Comparison of ENCODE assay signal across 8 cellular contexts in genomic region chr3:50292159-50292923, GRCh38. TPM values are rescaled to one million over a fixed set of nuclear protein-coding genes. Genes with fewer than 3 reads are reported as not detected.
DNase-seq lines count a peak whose midpoint lies in the region; TF ChIP-seq lines count a peak whose summit lies in the region.

A gene with protein sequence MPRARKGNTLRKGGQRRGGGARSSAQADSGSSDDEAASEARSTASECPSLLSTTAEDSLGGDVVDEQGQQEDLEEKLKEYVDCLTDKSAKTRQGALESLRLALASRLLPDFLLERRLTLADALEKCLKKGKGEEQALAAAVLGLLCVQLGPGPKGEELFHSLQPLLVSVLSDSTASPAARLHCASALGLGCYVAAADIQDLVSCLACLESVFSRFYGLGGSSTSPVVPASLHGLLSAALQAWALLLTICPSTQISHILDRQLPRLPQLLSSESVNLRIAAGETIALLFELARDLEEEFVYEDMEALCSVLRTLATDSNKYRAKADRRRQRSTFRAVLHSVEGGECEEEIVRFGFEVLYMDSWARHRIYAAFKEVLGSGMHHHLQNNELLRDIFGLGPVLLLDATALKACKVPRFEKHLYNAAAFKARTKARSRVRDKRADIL (minus strand): TSS chr3:50292429. CDS start chr3:50292274, 155 bp downstream.

- TF ChIP-seq POLR2A in stomach (IDR thresholded peaks at IDR 0.05) = no peak

- H2AFZ ChIP-seq in MM.1S (ENCODE audit: low read length) (peak within 1 kb of the TSS; percentile 82), neural cell (ENCODE audit: low read depth, low read length) (peak within 1 kb of the TSS; percentile 42)

- H3K4me1 ChIP-seq in ES-I3 (ENCODE audit: insufficient read depth, low read length) (peaks cover 4% of the 10 kb centered on the region; the same call in 1 of the 2 replicates), HAP-1 (peaks cover 4% of the 10 kb centered on the region), MM.1S (ENCODE audit: low read length) (peaks cover 5% of the 10 kb centered on the region; the same call in 1 of the 2 replicates), stomach (peaks cover 30 to 51% (median 46%) of the 10 kb centered on the region in 4 donors)

- TF ChIP-seq CTCF in MM.1S (IDR thresholded peaks at IDR 0.05; ENCODE audit: low read length) (no peak), neural cell (IDR thresholded peaks at IDR 0.05; ENCODE audit: poor library complexity, severe bottlenecking) (peak; percentile 52), stomach (IDR thresholded peaks at IDR 0.05) (no peak)

- H3F3A ChIP-seq in MM.1S (ENCODE audit: insufficient read depth, low read length) (no peaks in the 10 kb centered on the region), neural cell (ENCODE audit: insufficient read depth, low read length, poor library complexity, severe bottlenecking) (no peaks in the 10 kb centered on the region)

- 0 to 1% (median 1%) methylated on average over 26 to 65 of the region's 65 CpGs for WGBS in stomach, 5 donors

- H3K9me3 ChIP-seq in ES-I3 (ENCODE audit: control insufficient read depth, insufficient read depth, low read length) (no peaks in the 10 kb centered on the region), HAP-1 (no peaks in the 10 kb centered on the region), MM.1S (replicated peaks; ENCODE audit: insufficient read depth, low read length) (no peaks in the 10 kb centered on the region), neural cell (ENCODE audit: low read length) (no peaks in the 10 kb centered on the region), stomach (no peaks in the 10 kb centered on the region)

- peak within 1 kb of the TSS; percentile 85 for H3K4me3 ChIP-seq in HAP-1
- peak within 1 kb of the TSS; percentile 100 for H3K4me3 ChIP-seq in MM.1S (ENCODE audit: low read length)
- peak within 1 kb of the TSS; percentile 96 for H3K4me3 ChIP-seq in neural cell (ENCODE audit: low read length)
- peak within 1 kb of the TSS; percentile 86 to 99 (median 96) for H3K4me3 ChIP-seq in stomach

- in situ Hi-C loops in HAP-1 (cut with MboI; ENCODE audit: low sequenced_read_pairs) = loop anchor here (5.0 kb wide), 1 partner anchor 35 kb away; the partner anchor contains the start of gene TUSC2

- H3K9ac ChIP-seq in ES-I3 (ENCODE audit: low read depth, low read length) (peak within 1 kb of the TSS; percentile 69), MM.1S (ENCODE audit: low read length) (peak within 1 kb of the TSS; percentile 95), neural cell (ENCODE audit: low read length) (peak within 1 kb of the TSS; percentile 62)

- H3K4me2 ChIP-seq in MM.1S (ENCODE audit: low read depth, low read length) = peak within 1 kb of the TSS; percentile 97
- H3K4me2 ChIP-seq in neural cell (ENCODE audit: low read length) = peak within 1 kb of the TSS; percentile 99

- H3K36me3 ChIP-seq in ES-I3 (ENCODE audit: insufficient read depth, low read length) (peaks cover 9% of the 10 kb centered on the region; the same call in 1 of the 2 replicates), HAP-1 (replicated peaks) (peaks cover 37% of the 10 kb centered on the region), MM.1S (replicated peaks; ENCODE audit: insufficient read depth, low read length) (peaks cover 15% of the 10 kb centered on the region), neural cell (ENCODE audit: insufficient read depth, low read length) (no peaks in the 10 kb centered on the region), stomach (peaks cover 38 to 45% (median 40%) of the 10 kb centered on the region in 4 donors)

- TF ChIP-seq RAD21 in neural cell (conservative IDR thresholded peaks at IDR 0.05) = peak; percentile 9

- TF ChIP-seq EP300 in neural cell (conservative IDR thresholded peaks at IDR 0.05; ENCODE audit: poor library complexity, severe bottlenecking) (peak; percentile 45), stomach (IDR thresholded peaks at IDR 0.05) (no peak)

- DNase-seq in HAP-1 (ENCODE audit: low spot score in 2 of 2) (peak; percentile 97 to 98), MM.1S (peak; percentile 99), SIG-M5 (lab: John Stamatoyannopoulos, UW) (peak; percentile 92), activated gamma-delta T cell (lab: John Stamatoyannopoulos, UW) (peak; percentile 89), fibroblast of the conjunctiva (ENCODE audit: low read depth) (peak; percentile 94), stomach (peak; percentile 98)

- intact Hi-C loops in stomach (cut with DNase I; ENCODE audit: low total_unique reads) = no loop called here

- H4K20me1 ChIP-seq in MM.1S (ENCODE audit: insufficient read depth, low read length) (no peaks in the 10 kb centered on the region), neural cell (ENCODE audit: insufficient read depth) (no peaks in the 10 kb centered on the region)

- H3K27me3 ChIP-seq in HAP-1 (ENCODE audit: low read depth) = no peaks in the 10 kb centered on the region
- H3K27me3 ChIP-seq in MM.1S (replicated peaks; ENCODE audit: insufficient read depth, low read length) = no peaks in the 10 kb centered on the region
- H3K27me3 ChIP-seq in neural cell (ENCODE audit: insufficient read depth, low read depth, low read length) = no peaks in the 10 kb centered on the region
- no peaks in the 10 kb centered on the region for H3K27me3 ChIP-seq in stomach

- peaks cover 40% of the 10 kb centered on the region for H3K79me2 ChIP-seq in MM.1S (ENCODE audit: low read length)
- H3K79me2 ChIP-seq in neural cell (replicated peaks; ENCODE audit: insufficient read depth, low read length) = peaks cover 6% of the 10 kb centered on the region

- H3K27ac ChIP-seq in MM.1S (ENCODE audit: low read length) = peak within 1 kb of the TSS; percentile 38; the same call in 1 of the 2 replicates
- H3K27ac ChIP-seq in neural cell (ENCODE audit: low read length) = peak within 1 kb of the TSS; percentile 33
- peak within 1 kb of the TSS; percentile 95 to 99 (median 97) for H3K27ac ChIP-seq in stomach

- H3K9me2 ChIP-seq in MM.1S (replicated peaks; ENCODE audit: insufficient read depth, low read length) = no peaks in the 10 kb centered on the region
- no peaks in the 10 kb centered on the region for H3K9me2 ChIP-seq in neural cell (ENCODE audit: insufficient read depth, low read length)

TF ChIP-seq in neural cell, 6 proteins besides CTCF, POLR2A, EP300 and RAD21:
- TF ChIP-seq POLR2AphosphoS5 (IDR thresholded peaks at IDR 0.05) (no peak), MXI1 (conservative IDR thresholded peaks at IDR 0.05; ENCODE audit: poor library complexity, severe bottlenecking) (peak; percentile 97), EZH2 (IDR thresholded peaks at IDR 0.05; ENCODE audit: borderline replicate concordance, insufficient read depth, low read length, poor library complexity, severe bottlenecking) (no peak), TAF1 (IDR thresholded peaks at IDR 0.05; ENCODE audit: low read depth) (peak; percentile 25), SMC3 (conservative IDR thresholded peaks at IDR 0.05; ENCODE audit: poor library complexity) (peak; percentile 25)
- TF ChIP-seq, protein P1, sequence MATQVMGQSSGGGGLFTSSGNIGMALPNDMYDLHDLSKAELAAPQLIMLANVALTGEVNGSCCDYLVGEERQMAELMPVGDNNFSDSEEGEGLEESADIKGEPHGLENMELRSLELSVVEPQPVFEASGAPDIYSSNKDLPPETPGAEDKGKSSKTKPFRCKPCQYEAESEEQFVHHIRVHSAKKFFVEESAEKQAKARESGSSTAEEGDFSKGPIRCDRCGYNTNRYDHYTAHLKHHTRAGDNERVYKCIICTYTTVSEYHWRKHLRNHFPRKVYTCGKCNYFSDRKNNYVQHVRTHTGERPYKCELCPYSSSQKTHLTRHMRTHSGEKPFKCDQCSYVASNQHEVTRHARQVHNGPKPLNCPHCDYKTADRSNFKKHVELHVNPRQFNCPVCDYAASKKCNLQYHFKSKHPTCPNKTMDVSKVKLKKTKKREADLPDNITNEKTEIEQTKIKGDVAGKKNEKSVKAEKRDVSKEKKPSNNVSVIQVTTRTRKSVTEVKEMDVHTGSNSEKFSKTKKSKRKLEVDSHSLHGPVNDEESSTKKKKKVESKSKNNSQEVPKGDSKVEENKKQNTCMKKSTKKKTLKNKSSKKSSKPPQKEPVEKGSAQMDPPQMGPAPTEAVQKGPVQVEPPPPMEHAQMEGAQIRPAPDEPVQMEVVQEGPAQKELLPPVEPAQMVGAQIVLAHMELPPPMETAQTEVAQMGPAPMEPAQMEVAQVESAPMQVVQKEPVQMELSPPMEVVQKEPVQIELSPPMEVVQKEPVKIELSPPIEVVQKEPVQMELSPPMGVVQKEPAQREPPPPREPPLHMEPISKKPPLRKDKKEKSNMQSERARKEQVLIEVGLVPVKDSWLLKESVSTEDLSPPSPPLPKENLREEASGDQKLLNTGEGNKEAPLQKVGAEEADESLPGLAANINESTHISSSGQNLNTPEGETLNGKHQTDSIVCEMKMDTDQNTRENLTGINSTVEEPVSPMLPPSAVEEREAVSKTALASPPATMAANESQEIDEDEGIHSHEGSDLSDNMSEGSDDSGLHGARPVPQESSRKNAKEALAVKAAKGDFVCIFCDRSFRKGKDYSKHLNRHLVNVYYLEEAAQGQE (IDR thresholded peaks at IDR 0.05; ENCODE audit: borderline replicate concordance) = no peak
TF ChIP-seq in neural cell: peak in this region for 3.

RNA-seq across cellular contexts. Expression of the gene that starts here (rescaled TPM):
- 41.8 and 76.4 TPM in 2 replicates for polyA plus RNA-seq in neural cell
- polyA minus RNA-seq in neural cell = 10.1 and 21.4 TPM in 2 replicates
- total RNA-seq in stomach = 100 to 1,000 TPM in 3 of 5 donors, 10 to 100 TPM in 2; 69.9 to 254 (median 193) TPM
- 100 to 1,000 TPM in 2 of 3 donors, 10 to 100 TPM in 1; 98.1 to 118 (median 108) TPM for polyA plus RNA-seq in stomach

Comparison
In these comparisons a context has a peak if more than half of its experiments do, and no peak if none do; other contexts are left out.
1. Peak in every context shown above with its lines: DNase-seq, H3K4me3 ChIP-seq and H3K27ac ChIP-seq.
2. H3K27ac ChIP-seq: peak in every context shown above with its lines; median percentile 97 in stomach; 38 in MM.1S; 33 in neural cell.